Comparison of ENCODE assay signal across 28 cellular contexts in genomic region chr15:98410328-98410727, GRCh38.
"Had no signal": no experiment of that assay in that cellular context is flagged by ENCODE, and none has a peak within 500 bp of the region (broad histone marks: within the 10 kb centered on the region; RNA-seq: fewer than 3 reads in every experiment).

No MANE protein-coding gene starts in this region.

- H3K27ac ChIP-seq: colonic mucosa, coronary artery, dorsolateral prefrontal cortex, epithelial cell of prostate, esophagus muscularis mucosa, esophagus squamous epithelium, foreskin keratinocyte, gastrocnemius medialis, gastroesophageal sphincter, heart left ventricle, heart right ventricle had no signal

- H3K36me3 ChIP-seq: colonic mucosa, esophagus muscularis mucosa, esophagus squamous epithelium, gastrocnemius medialis, gastroesophageal sphincter, heart left ventricle, heart right ventricle had no signal

- ATAC-seq: effector memory CD8-positive, alpha-beta T cell; esophagus mucosa; foreskin keratinocyte; gastrocnemius medialis; gastroesophageal sphincter; heart left ventricle; heart right ventricle had no signal

- H3K9me3 Mint-ChIP-seq: dendritic cell treated with granulocyte-macrophage colony-stimulating factor and Interleukin-4, amounts not matched to agents 40 ng/mL and 50 ng/mL, for 4 days had no signal

- H3K4me3 ChIP-seq: colonic mucosa, coronary artery, dorsolateral prefrontal cortex, esophagus muscularis mucosa, esophagus squamous epithelium, gastrocnemius medialis, gastroesophageal sphincter, heart left ventricle, heart right ventricle had no signal

- H3K4me3 Mint-ChIP-seq: dendritic cell treated with granulocyte-macrophage colony-stimulating factor and Interleukin-4, amounts not matched to agents 40 ng/mL and 50 ng/mL, for 4 days; effector memory CD8-positive, alpha-beta T cell had no signal

- H3K27ac Mint-ChIP-seq: dendritic cell treated with granulocyte-macrophage colony-stimulating factor and Interleukin-4, amounts not matched to agents 40 ng/mL and 50 ng/mL, for 4 days; effector memory CD8-positive, alpha-beta T cell had no signal

- H3K4me1 ChIP-seq: colonic mucosa, foreskin keratinocyte, gastrocnemius medialis, heart left ventricle, heart right ventricle had no signal

- DNase-seq: colonic mucosa; cortex of kidney; dermis blood vessel endothelial cell; dorsolateral prefrontal cortex; effector CD4-positive, alpha-beta T cell; effector CD8-positive, alpha-beta T cell; effector memory CD4-positive, alpha-beta T cell; effector memory CD8-positive, alpha-beta T cell; erythroblast; esophagus squamous epithelium; foreskin fibroblast; foreskin keratinocyte; foreskin melanocyte; gastrocnemius medialis; glutamatergic neuron; head of caudate nucleus; heart left ventricle; heart right ventricle had no signal

- H3K9me3 ChIP-seq: colonic mucosa, esophagus squamous epithelium, gastrocnemius medialis, gastroesophageal sphincter had no signal

- H3K27me3 ChIP-seq: colonic mucosa, esophagus muscularis mucosa, foreskin keratinocyte, gastrocnemius medialis, gastroesophageal sphincter had no signal

- FAIRE-seq: colon, endometrium, endothelial cell of umbilical vein, frontal cortex had no signal
